1 cellular context compared by ENCODE assay signal in genomic region chr17:245020-245419, GRCh38.
TF ChIP-seq lines count a peak whose summit lies in the region.

No MANE protein-coding gene starts in this region.

TF ChIP-seq in HEK293, 187 proteins besides CTCF, POLR2A, EP300 and RAD21 (continued from another document):
- TF ChIP-seq PRDM2 (tag by site-specific recombination; IDR thresholded peaks at IDR 0.05; ENCODE audit: borderline replicate concordance) (peak; percentile 30; the same call in 1 of the 2 replicates), ZNF777 (tag by site-specific recombination; IDR thresholded peaks at IDR 0.05; ENCODE audit: borderline replicate concordance) (0 out of 2 replicates have a peak, but pooled peaks have one; percentile 41), ZNF521 (tag by site-specific recombination; IDR thresholded peaks at IDR 0.05) (peak; percentile 87; the same call in 1 of the 2 replicates), ZNF23 (tag by site-specific recombination; IDR thresholded peaks at IDR 0.05; ENCODE audit: borderline replicate concordance) (no peak), ZBTB17 (tag by site-specific recombination; IDR thresholded peaks at IDR 0.05) (no peak), HOXD13 (CRISPR knock-in tag; IDR thresholded peaks at IDR 0.05; ENCODE audit: borderline replicate concordance) (peak; percentile 60; the same call in 1 of the 2 replicates), GLIS1 (tag by site-specific recombination; IDR thresholded peaks at IDR 0.05) (no peak), ZBTB48 (tag by site-specific recombination; IDR thresholded peaks at IDR 0.05) (0 out of 2 replicates have a peak, but pooled peaks have one; percentile 32), ZNF48 (tag by site-specific recombination; IDR thresholded peaks at IDR 0.05) (no peak), ZNF239 (tag by site-specific recombination; IDR thresholded peaks at IDR 0.05) (peak; percentile 41; the same call in 1 of the 2 replicates)
- TF ChIP-seq, protein P1, sequence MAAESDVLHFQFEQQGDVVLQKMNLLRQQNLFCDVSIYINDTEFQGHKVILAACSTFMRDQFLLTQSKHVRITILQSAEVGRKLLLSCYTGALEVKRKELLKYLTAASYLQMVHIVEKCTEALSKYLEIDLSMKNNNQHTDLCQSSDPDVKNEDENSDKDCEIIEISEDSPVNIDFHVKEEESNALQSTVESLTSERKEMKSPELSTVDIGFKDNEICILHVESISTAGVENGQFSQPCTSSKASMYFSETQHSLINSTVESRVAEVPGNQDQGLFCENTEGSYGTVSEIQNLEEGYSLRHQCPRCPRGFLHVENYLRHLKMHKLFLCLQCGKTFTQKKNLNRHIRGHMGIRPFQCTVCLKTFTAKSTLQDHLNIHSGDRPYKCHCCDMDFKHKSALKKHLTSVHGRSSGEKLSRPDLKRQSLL (tag by site-specific recombination; IDR thresholded peaks at IDR 0.05) = no peak
- TF ChIP-seq, protein P2, sequence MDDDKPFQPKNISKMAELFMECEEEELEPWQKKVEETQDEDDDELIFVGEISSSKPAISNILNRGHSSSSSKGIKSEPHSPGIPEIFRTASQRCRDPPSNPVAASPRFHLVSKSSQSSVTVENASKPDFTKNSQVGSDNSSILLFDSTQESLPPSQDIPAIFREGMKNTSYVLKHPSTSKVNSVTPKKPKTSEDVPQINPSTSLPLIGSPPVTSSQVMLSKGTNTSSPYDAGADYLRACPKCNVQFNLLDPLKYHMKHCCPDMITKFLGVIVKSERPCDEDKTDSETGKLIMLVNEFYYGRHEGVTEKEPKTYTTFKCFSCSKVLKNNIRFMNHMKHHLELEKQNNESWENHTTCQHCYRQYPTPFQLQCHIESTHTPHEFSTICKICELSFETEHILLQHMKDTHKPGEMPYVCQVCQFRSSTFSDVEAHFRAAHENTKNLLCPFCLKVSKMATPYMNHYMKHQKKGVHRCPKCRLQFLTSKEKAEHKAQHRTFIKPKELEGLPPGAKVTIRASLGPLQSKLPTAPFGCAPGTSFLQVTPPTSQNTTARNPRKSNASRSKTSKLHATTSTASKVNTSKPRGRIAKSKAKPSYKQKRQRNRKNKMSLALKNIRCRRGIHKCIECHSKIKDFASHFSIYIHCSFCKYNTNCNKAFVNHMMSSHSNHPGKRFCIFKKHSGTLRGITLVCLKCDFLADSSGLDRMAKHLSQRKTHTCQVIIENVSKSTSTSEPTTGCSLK (tag by site-specific recombination; IDR thresholded peaks at IDR 0.05) = no peak
